In genomic region chr2:125037135-125037653, GRCh38 we compare ENCODE assay signal across 20 cellular contexts.
"Had no signal": no experiment of that assay in that cellular context is flagged by ENCODE, and none has a peak within 500 bp of the region (broad histone marks: within the 10 kb centered on the region; RNA-seq: fewer than 3 reads in every experiment).

No MANE protein-coding gene starts in this region.

- H3K9me3 ChIP-seq: SK-N-SH had no signal

- FAIRE-seq: RCC 7860 had no signal

- H3K9ac ChIP-seq: SK-N-SH had no signal

- H3K27ac ChIP-seq: RWPE1 had no signal

- DNase-seq: KBM-7, MV-4-11, NCI-H1048, NCI-H1105, NCI-H1417, NCI-H1436 treated with DMSO at 0.1 percent for 48 hours, NCI-H1694, NCI-H187 treated with DMSO at 0.1 percent for 48 hours, NCI-H2029 treated with DMSO at 0.1 percent for 48 hours, NCI-H2171 treated with DMSO at 0.1 percent for 48 hours, NCI-H345, NCI-H446 treated with DMSO at 0.1 percent for 48 hours, NCI-H510A treated with DMSO at 0.1 percent for 48 hours, NCI-H526, NCI-H774, SHP77, SK-N-SH, SW 1271 had no signal
